Comparison of ENCODE assay signal across 16 cellular contexts in genomic region chr1:8376358-8376840, GRCh38. TPM values are rescaled to one million over a fixed set of nuclear protein-coding genes. Genes with fewer than 3 reads are reported as not detected.
DNase-seq lines count a peak whose midpoint lies in the region; ATAC-seq and TF ChIP-seq lines count a peak whose summit lies in the region.
"Had no signal": no experiment of that assay in that cellular context is flagged by ENCODE, and none has a peak within 500 bp of the region (broad histone marks: within the 10 kb centered on the region; RNA-seq: fewer than 3 reads in every experiment).

No MANE protein-coding gene starts in this region.

- H3K79me2 ChIP-seq in osteoblast (ENCODE audit: insufficient read depth, low read length): peaks cover 88% of the 10 kb centered on the region

- ATAC-seq in Right ventricle myocardium inferior: no peak
- no peak for ATAC-seq in stimulated activated naive CD8-positive, alpha-beta T cell treated with anti-CD3 and anti-CD28 coated beads, Interleukin-15, amount 100 ng/mL, for 72 hours
- ATAC-seq: left lobe of liver had no signal

- no peak overlapping the region for H3K4me3 ChIP-seq in right atrium auricular region
- H3K4me3 ChIP-seq in osteoblast (ENCODE audit: insufficient read depth, low read length): no peak overlapping the region
- H3K4me3 ChIP-seq: ovary, smooth muscle cell had no signal

- H3K9me3 ChIP-seq in right atrium auricular region (no peaks in the 10 kb centered on the region), osteoblast (ENCODE audit: low read depth, low read length) (no peaks in the 10 kb centered on the region)
- H3K9me3 ChIP-seq: ovary had no signal

- peaks cover 64% of the 10 kb centered on the region for H3K4me1 Mint-ChIP-seq in stimulated activated naive CD8-positive, alpha-beta T cell treated with anti-CD3 and anti-CD28 coated beads, Interleukin-15, amount 100 ng/mL, for 72 hours

- H3K4me2 ChIP-seq in osteoblast (ENCODE audit: insufficient read depth, low read length): no peak overlapping the region
- H3K4me2 ChIP-seq: smooth muscle cell had no signal

- DNase-seq in right atrium auricular region (ENCODE audit: low spot score): no peak
- DNase-seq in Right ventricle myocardium inferior (ENCODE audit: missing footprints): no peak
- DNase-seq in cerebellar cortex (ENCODE audit: low spot score): peak; percentile 67
- no peak for DNase-seq in osteoblast (ENCODE audit: insufficient read length, low spot score, missing footprints)
- DNase-seq in stimulated activated naive CD8-positive, alpha-beta T cell treated with anti-CD3 and anti-CD28 coated beads, Interleukin-15, amount 100 ng/mL, for 72 hours: no peak
- no peak for DNase-seq in LoVo (ENCODE audit: low spot score)
- no peak for DNase-seq in anterior cingulate cortex (lab: John Stamatoyannopoulos, UW)
- no peak for DNase-seq in NAMALWA (ENCODE audit: low spot score)
- DNase-seq: activated CD4-positive, alpha-beta T cell treated with anti-CD3 and anti-CD28 coated beads, Interleukin-2, amount 50 U/mL, for 1 hour; foreskin fibroblast; NCI-H2081; NCI-H82; ovary had no signal

- no peaks in the 10 kb centered on the region for H3K27me3 Mint-ChIP-seq in stimulated activated naive CD8-positive, alpha-beta T cell treated with anti-CD3 and anti-CD28 coated beads, Interleukin-15, amount 100 ng/mL, for 72 hours

- peaks cover 24% of the 10 kb centered on the region for H4K20me1 ChIP-seq in osteoblast (ENCODE audit: insufficient read depth, low read length)

- H3K27ac Mint-ChIP-seq in stimulated activated naive CD8-positive, alpha-beta T cell treated with anti-CD3 and anti-CD28 coated beads, Interleukin-15, amount 100 ng/mL, for 72 hours: no peak overlapping the region
- H3K27ac Mint-ChIP-seq: T-helper 1 cell treated with Interleukin-12 subunit alpha and Interleukin-12 subunit beta and Interleukin-4 antibody, amounts not matched to agents 30 μg/mL and 1 μg/mL, for 36 hours had no signal

- H3K27ac ChIP-seq in right atrium auricular region (peak overlapping the region; percentile 90 to 98), osteoblast (ENCODE audit: low read depth, low read length) (peak overlapping the region; percentile 15)
- H3K27ac ChIP-seq: ovary had no signal

- intact Hi-C loops in Right ventricle myocardium inferior (cut with DNase I): no loop called here

- H3K27me3 ChIP-seq in right atrium auricular region: no peaks in the 10 kb centered on the region
- H3K27me3 ChIP-seq in osteoblast (ENCODE audit: insufficient read depth, low read length): no peaks in the 10 kb centered on the region
- H3K27me3 ChIP-seq: ovary had no signal

- H3K9me3 Mint-ChIP-seq in stimulated activated naive CD8-positive, alpha-beta T cell treated with anti-CD3 and anti-CD28 coated beads, Interleukin-15, amount 100 ng/mL, for 72 hours: no peaks in the 10 kb centered on the region
- H3K9me3 Mint-ChIP-seq: T-helper 1 cell treated with Interleukin-12 subunit alpha and Interleukin-12 subunit beta and Interleukin-4 antibody, amounts not matched to agents 30 μg/mL and 1 μg/mL, for 36 hours had no signal

- H3K36me3 ChIP-seq in right atrium auricular region (peaks cover 15% of the 10 kb centered on the region), osteoblast (ENCODE audit: insufficient read depth, low read length) (peaks cover 10% of the 10 kb centered on the region)
- H3K36me3 ChIP-seq: ovary had no signal

- H3K4me3 Mint-ChIP-seq in stimulated activated naive CD8-positive, alpha-beta T cell treated with anti-CD3 and anti-CD28 coated beads, Interleukin-15, amount 100 ng/mL, for 72 hours: no peak overlapping the region
- H3K4me3 Mint-ChIP-seq: T-helper 1 cell treated with Interleukin-12 subunit alpha and Interleukin-12 subunit beta and Interleukin-4 antibody, amounts not matched to agents 30 μg/mL and 1 μg/mL, for 36 hours had no signal

- no peak overlapping the region for H2AFZ ChIP-seq in osteoblast (ENCODE audit: low read length)

- TF ChIP-seq CTCF in right atrium auricular region (IDR thresholded peaks at IDR 0.05) (no peak), osteoblast (IDR thresholded peaks at IDR 0.05; ENCODE audit: extremely low read depth, low read depth, low read length) (no peak)

- H3K4me1 ChIP-seq in right atrium auricular region (peaks cover 0 to 91% of the 10 kb centered on the region in 2 donors), osteoblast (ENCODE audit: insufficient read depth, low read length) (peaks cover 37% of the 10 kb centered on the region)

RNA-seq across cellular contexts. Expression of gene SLC45A1, which starts 58.5 kb away (rescaled TPM):
- total RNA-seq in right atrium auricular region (1 to 10 TPM; 1.0 to 3.0 TPM), Right ventricle myocardium inferior (2.5 TPM), osteoblast (1.8 and 2.4 TPM in 2 replicates)
